Comparison of ENCODE assay signal across 9 cellular contexts in the genomic region with DNA sequence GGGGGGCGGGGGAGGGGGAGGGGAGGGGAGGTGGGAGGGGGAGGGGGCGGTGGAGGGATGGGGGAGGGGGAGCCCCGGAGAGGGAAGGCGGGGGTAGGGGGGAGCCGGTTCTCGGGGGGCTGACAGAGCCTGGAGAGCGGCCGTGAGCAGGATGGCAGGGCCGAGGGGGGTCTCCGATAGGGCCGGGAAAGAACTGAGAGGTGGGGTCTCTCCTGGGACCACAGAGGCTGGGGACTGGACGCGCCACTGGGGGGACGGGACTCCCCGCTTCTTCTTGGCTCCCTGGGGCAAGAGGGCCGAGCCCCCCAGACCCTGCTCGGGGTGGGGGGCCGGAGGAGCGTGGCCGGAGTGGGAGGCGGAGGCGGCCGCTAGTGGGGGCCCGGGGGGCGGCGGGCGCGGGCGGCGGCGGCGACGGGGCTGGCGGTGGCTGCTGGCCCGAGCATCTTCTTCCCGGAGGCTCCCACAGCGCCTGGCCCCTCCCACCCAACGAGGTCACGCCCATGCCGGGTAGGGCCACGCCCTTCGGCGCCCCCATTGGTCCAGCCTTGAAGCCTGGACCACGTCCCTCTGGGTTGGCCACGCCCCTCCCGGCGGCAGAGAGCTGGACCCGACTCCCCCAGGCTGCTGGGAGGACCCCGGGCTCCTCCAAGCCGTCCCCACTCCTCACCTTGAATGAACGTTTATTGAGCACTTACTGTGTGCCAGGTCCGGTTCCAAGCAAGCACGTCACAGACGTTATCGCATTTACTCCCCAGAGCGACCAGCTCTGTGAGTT. TPM values are rescaled to one million over a fixed set of nuclear protein-coding genes. Genes with fewer than 3 reads are reported as not detected.
DNase-seq lines count a peak whose midpoint lies in the region; ATAC-seq, FAIRE-seq and TF ChIP-seq lines count a peak whose summit lies in the region.
"Had no signal": no experiment of that assay in that cellular context is flagged by ENCODE, and none has a peak within 500 bp of the region (broad histone marks: within the 10 kb centered on the region; RNA-seq: fewer than 3 reads in every experiment).

A gene with protein sequence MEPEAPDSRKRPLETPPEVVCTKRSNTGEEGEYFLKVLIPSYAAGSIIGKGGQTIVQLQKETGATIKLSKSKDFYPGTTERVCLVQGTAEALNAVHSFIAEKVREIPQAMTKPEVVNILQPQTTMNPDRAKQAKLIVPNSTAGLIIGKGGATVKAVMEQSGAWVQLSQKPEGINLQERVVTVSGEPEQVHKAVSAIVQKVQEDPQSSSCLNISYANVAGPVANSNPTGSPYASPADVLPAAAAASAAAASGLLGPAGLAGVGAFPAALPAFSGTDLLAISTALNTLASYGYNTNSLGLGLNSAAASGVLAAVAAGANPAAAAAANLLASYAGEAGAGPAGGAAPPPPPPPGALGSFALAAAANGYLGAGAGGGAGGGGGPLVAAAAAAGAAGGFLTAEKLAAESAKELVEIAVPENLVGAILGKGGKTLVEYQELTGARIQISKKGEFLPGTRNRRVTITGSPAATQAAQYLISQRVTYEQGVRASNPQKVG (minus strand): TSS at position 302 of the 775 bp plus-strand sequence. CDS start 514 bp downstream, outside the sequence.

- no peaks in the 10 kb centered on the region for H3K23me2 ChIP-seq in H9 (ENCODE audit: insufficient read length, low read depth, low read length, poor library complexity, severe bottlenecking)

- H3K27me3 ChIP-seq in H9 (ENCODE audit: insufficient read depth, low read length) (no peaks in the 10 kb centered on the region; the same call in 1 of the 2 replicates), body of pancreas (no peaks in the 10 kb centered on the region), iPS-15b (ENCODE audit: control insufficient read depth, insufficient read depth, low read length) (peaks cover 4% of the 10 kb centered on the region), skeletal muscle tissue (ENCODE audit: control insufficient read depth in 3 of 3, insufficient read depth in 3 of 3, low read length in 3 of 3) (peaks cover 55 to 61% (median 59%) of the 10 kb centered on the region in 3 donors), small intestine (ENCODE audit: control insufficient read depth in 2 of 2, insufficient read depth in 2 of 2, low read length in 2 of 2) (peaks cover 3 to 31% of the 10 kb centered on the region in 2 donors)

- H4K20me1 ChIP-seq in H9 (ENCODE audit: control insufficient read depth, insufficient read depth, insufficient read length) (peaks cover 4% of the 10 kb centered on the region), OCI-LY7 (ENCODE audit: insufficient read depth, low read length) (no peaks in the 10 kb centered on the region)

- H3K4ac ChIP-seq in H9 (ENCODE audit: low read depth, low read length), result no peak within 1 kb of the TSS

- H3K9me2 ChIP-seq in OCI-LY7 (ENCODE audit: insufficient read depth, low read length), result no peaks in the 10 kb centered on the region

- H3K4me1 ChIP-seq in H9 (ENCODE audit: insufficient read depth, low read length), result peaks cover 2% of the 10 kb centered on the region; the same call in 1 of the 2 replicates
- peaks cover 9% of the 10 kb centered on the region for H3K4me1 ChIP-seq in OCI-LY7 (ENCODE audit: insufficient read depth, low read length, poor library complexity, severe bottlenecking)
- peaks cover 7% of the 10 kb centered on the region for H3K4me1 ChIP-seq in body of pancreas
- H3K4me1 ChIP-seq in iPS-15b (ENCODE audit: control insufficient read depth, insufficient read depth, low read length), result no peaks in the 10 kb centered on the region
- peaks cover 3 to 4% (median 3%) of the 10 kb centered on the region in 3 donors for H3K4me1 ChIP-seq in skeletal muscle tissue (ENCODE audit: control insufficient read depth in 3 of 3, insufficient read depth in 3 of 3, low read length in 3 of 3)
- no peaks in the 10 kb centered on the region for H3K4me1 ChIP-seq in small intestine (ENCODE audit: control insufficient read depth in 2 of 2, insufficient read depth in 1 of 2, low read depth in 1 of 2, low read length in 1 of 2)

- H2BK120ac ChIP-seq in H9 (ENCODE audit: low read depth, low read length, poor library complexity, severe bottlenecking), result no peak within 1 kb of the TSS

- no peak within 1 kb of the TSS for H4K8ac ChIP-seq in H9 (replicated peaks; ENCODE audit: insufficient read length, low read depth, low read length)

- H3K9me3 ChIP-seq in H9 (ENCODE audit: control insufficient read depth, low read depth, low read length), result no peaks in the 10 kb centered on the region
- H3K9me3 ChIP-seq in OCI-LY7 (ENCODE audit: low read length), result no peaks in the 10 kb centered on the region
- H3K9me3 ChIP-seq in body of pancreas, result no peaks in the 10 kb centered on the region
- H3K9me3 ChIP-seq in iPS-15b (ENCODE audit: control insufficient read depth, insufficient read depth, low read length), result no peaks in the 10 kb centered on the region
- H3K9me3 ChIP-seq in skeletal muscle tissue (ENCODE audit: control insufficient read depth in 3 of 3, low read length in 3 of 3), result no peaks in the 10 kb centered on the region
- H3K9me3 ChIP-seq in small intestine (ENCODE audit: control insufficient read depth, low read depth), result no peaks in the 10 kb centered on the region

- TF ChIP-seq CTCF in AG10803 (conservative IDR thresholded peaks at IDR 0.05; ENCODE audit: low read length), result no peak
- TF ChIP-seq CTCF in H9 (conservative IDR thresholded peaks at IDR 0.05), result no peak
- TF ChIP-seq CTCF in OCI-LY7 (conservative IDR thresholded peaks at IDR 0.05; ENCODE audit: low read length), result no peak
- no peak for TF ChIP-seq CTCF in body of pancreas (IDR thresholded peaks at IDR 0.05)

- no TSS peak for BruUV-seq in OCI-LY7 (replicated peaks; lab: Mats Ljungman, UMichigan)

- no peak for FAIRE-seq in small intestine (lab: Jason Lieb, UNC)

- H3K4me1 Mint-ChIP-seq in H9, result peaks cover 12 to 27% of the 10 kb centered on the region in 2 experiments

- ATAC-seq in body of pancreas (peak; percentile 45), GM21515 (IDR thresholded peaks at IDR 0.05; ENCODE audit: unreplicated experiment) (no peak)

- DNase-seq in AG10803 (ENCODE audit: low read depth), result peak; percentile 26
- peak; percentile 96 for DNase-seq in H9
- DNase-seq in OCI-LY7 (ENCODE audit: low spot score), result peak; percentile 57
- peak; percentile 35 to 54 (median 49) for DNase-seq in body of pancreas
- no peak for DNase-seq in small intestine

- peak within 1 kb of the TSS; percentile 72 for H3K4me2 ChIP-seq in H9 (ENCODE audit: insufficient read depth, insufficient read length, low read length)
- peak within 1 kb of the TSS; percentile 44; the same call in 1 of the 2 replicates for H3K4me2 ChIP-seq in OCI-LY7 (ENCODE audit: low read length)

- H3K36me3 ChIP-seq in OCI-LY7 (ENCODE audit: insufficient read depth, low read length), result no peaks in the 10 kb centered on the region
- H3K36me3 ChIP-seq in body of pancreas (replicated peaks in 1 of 2; ENCODE audit: insufficient read depth in 1 of 2, low read depth in 2 of 2), result no peaks in the 10 kb centered on the region
- H3K36me3 ChIP-seq in iPS-15b (ENCODE audit: control insufficient read depth, insufficient read depth, low read length), result no peaks in the 10 kb centered on the region
- no peaks in the 10 kb centered on the region for H3K36me3 ChIP-seq in skeletal muscle tissue (ENCODE audit: control insufficient read depth in 3 of 3, insufficient read depth in 3 of 3, low read length in 3 of 3)
- H3K36me3 ChIP-seq in small intestine (ENCODE audit: control insufficient read depth in 2 of 2, insufficient read depth in 2 of 2, low read length in 2 of 2), result no peaks in the 10 kb centered on the region

- H3K56ac ChIP-seq in H9 (ENCODE audit: insufficient read length, low read depth, low read length), result no peak within 1 kb of the TSS

- H2AFZ ChIP-seq in H9 (ENCODE audit: low read length), result no peak within 1 kb of the TSS
- H2AFZ ChIP-seq in OCI-LY7 (ENCODE audit: low read length), result no peak within 1 kb of the TSS

- no peak within 1 kb of the TSS; the same call in 1 of the 2 replicates for H3K4me3 ChIP-seq in AG10803 (ENCODE audit: low read length)
- H3K4me3 ChIP-seq in OCI-LY7 (ENCODE audit: low read depth, low read length, poor library complexity, severe bottlenecking), result peak within 1 kb of the TSS; percentile 43
- H3K4me3 ChIP-seq in body of pancreas, result no peak within 1 kb of the TSS
- peak within 1 kb of the TSS; percentile 66 for H3K4me3 ChIP-seq in iPS-15b (ENCODE audit: low read depth, low read length)
- H3K4me3 ChIP-seq in skeletal muscle tissue (ENCODE audit: low read length in 3 of 3), result peak within 1 kb of the TSS; percentile 25 to 60 (median 48)
- H3K4me3 ChIP-seq in small intestine (ENCODE audit: low read depth in 1 of 2, low read length in 2 of 2), result no peak within 1 kb of the TSS

- WGBS in H9 (ENCODE audit: extremely low coverage, insufficient read length, low lambda C conversion rate), result no CpG with 5 or more reads among the region's 56 CpGs
- 3 to 6% methylated on average over 14 to 29 of the region's 56 CpGs for WGBS in body of pancreas, 2 donors
- 5 to 20% (median 17%) methylated on average over 16 to 55 of the region's 56 CpGs for WGBS in small intestine, 3 donors

- 0 out of 7 replicates have a peak, but pooled peaks cover 0 to 1% (median 0%) of the 10 kb centered on the region in 3 experiments for H3K36me3 Mint-ChIP-seq in H9 (ENCODE audit: insufficient read depth in 1 of 3, low read depth in 3 of 3)

- H3K27ac Mint-ChIP-seq in H9, result no peak within 1 kb of the TSS
- H3K27ac Mint-ChIP-seq: dendritic cell treated with granulocyte-macrophage colony-stimulating factor and Interleukin-4, amounts not matched to agents 40 ng/mL and 50 ng/mL, for 4 days had no signal

- H2BK12ac ChIP-seq in H9 (ENCODE audit: insufficient read length, low read depth, low read length), result no peak within 1 kb of the TSS

- intact Hi-C loops in OCI-LY7 (cut with micrococcal nuclease; ENCODE audit: unreplicated experiment), result no loop called here
- intact Hi-C loops in body of pancreas (cut with DNase I), result no loop called here

- H3K79me2 ChIP-seq in H9 (ENCODE audit: insufficient read depth, low read length) (no peaks in the 10 kb centered on the region), OCI-LY7 (ENCODE audit: insufficient read depth, low read depth, low read length) (no peaks in the 10 kb centered on the region)

- no peak for TF ChIP-seq POLR2A in body of pancreas (IDR thresholded peaks at IDR 0.05)

- CTCF ChIA-PET in OCI-LY7 (lab: Charles Lee; ENCODE audit: unreplicated experiment), result no interaction called here

- POLR2A ChIA-PET in OCI-LY7 (lab: Charles Lee), result no interaction called here

- H4K5ac ChIP-seq in H9 (ENCODE audit: insufficient read length, low read depth, low read length), result no peak within 1 kb of the TSS

- no peak within 1 kb of the TSS for H3K18ac ChIP-seq in H9 (ENCODE audit: insufficient read length, low read depth, low read length)

- peaks cover 70% of the 10 kb centered on the region for H3K27me3 Mint-ChIP-seq in H9 (ENCODE audit: low read depth)

- no peak within 1 kb of the TSS for H2BK15ac ChIP-seq in H9 (ENCODE audit: low read depth, low read length)

- H2BK5ac ChIP-seq in H9 (ENCODE audit: insufficient read length, low read length), result no peak within 1 kb of the TSS

- no peaks in the 10 kb centered on the region for H3K9me3 Mint-ChIP-seq in H9

- H3K9ac ChIP-seq in H9 (ENCODE audit: extremely low read depth, insufficient read length, low read length) (no peak within 1 kb of the TSS), iPS-15b (ENCODE audit: low read depth, low read length) (no peak within 1 kb of the TSS), skeletal muscle tissue (ENCODE audit: low read depth in 1 of 3, low read length in 3 of 3) (peak within 1 kb of the TSS in 1 of 3 donors; percentile 60)

- no peak within 1 kb of the TSS for H2AK5ac ChIP-seq in H9 (ENCODE audit: insufficient read length, low read length)

- H3T11ph ChIP-seq in H9 (ENCODE audit: low read length), result no peak within 1 kb of the TSS

- no peak within 1 kb of the TSS for H3K23ac ChIP-seq in H9 (ENCODE audit: insufficient read length, low read depth, low read length)

- no peaks in the 10 kb centered on the region for H3K79me1 ChIP-seq in H9 (ENCODE audit: insufficient read depth, low read depth, low read length, poor library complexity, severe bottlenecking)

- no peak within 1 kb of the TSS; the same call in 1 of the 2 replicates for H3K14ac ChIP-seq in H9 (ENCODE audit: insufficient read depth, low read length)

- H3K27ac ChIP-seq in H9 (ENCODE audit: insufficient read length, low read depth, low read length) (no peak within 1 kb of the TSS), OCI-LY7 (ENCODE audit: low read depth, low read length, poor library complexity, severe bottlenecking) (no peak within 1 kb of the TSS), body of pancreas (no peak within 1 kb of the TSS), skeletal muscle tissue (ENCODE audit: low read depth, low read length) (no peak within 1 kb of the TSS), small intestine (ENCODE audit: low read depth in 1 of 2, low read length in 1 of 2) (no peak within 1 kb of the TSS)

- no peak within 1 kb of the TSS for H4K91ac ChIP-seq in H9 (ENCODE audit: insufficient read length, low read depth, low read length)

- no peak within 1 kb of the TSS for H2BK20ac ChIP-seq in H9 (ENCODE audit: low read depth, low read length, poor library complexity, severe bottlenecking)

- peak within 1 kb of the TSS; percentile 59 to 81 for H3K4me3 Mint-ChIP-seq in H9
- H3K4me3 Mint-ChIP-seq: dendritic cell treated with granulocyte-macrophage colony-stimulating factor and Interleukin-4, amounts not matched to agents 40 ng/mL and 50 ng/mL, for 4 days had no signal

RNA-seq across cellular contexts. Expression of the gene that starts here (rescaled TPM):
- total RNA-seq in H9 (2021) (8.8 and 8.9 TPM in 2 replicates), OCI-LY7 (2022) (0.19 and 0.30 TPM in 2 replicates), body of pancreas (1 to 10 TPM; 1.3 to 1.6 TPM), skeletal muscle tissue (0.52 TPM)
- total RNA-seq in OCI-LY7 (2014; rRNA removed; shearing (Covaris generic)), result not detected in 2 replicates
- 1 to 10 TPM in 1 of 3 donors, under 1 TPM in 2; under 0.01 to 2.0 (median 0.27) TPM for polyA plus RNA-seq in small intestine

Comparison
In these comparisons a context has a peak if more than half of its experiments do, and no peak if none do; other contexts are left out.
1. Peak in DNase-seq, H3K4me3 ChIP-seq and H3K4me2 ChIP-seq in OCI-LY7; RNA of the gene not detected or under 1 TPM.
2. H3K4me3 ChIP-seq: peak in iPS-15b (single experiment) and skeletal muscle tissue (3 of 3); none in AG10803 (single experiment), body of pancreas (0 of 2) and small intestine (0 of 2).